In genomic region chr2:218289639-218290315, GRCh38 we compare ENCODE assay signal across 8 cellular contexts. TPM values are rescaled to one million over a fixed set of nuclear protein-coding genes. Genes with fewer than 3 reads are reported as not detected.
DNase-seq lines count a peak whose midpoint lies in the region; ATAC-seq and TF ChIP-seq lines count a peak whose summit lies in the region.

No MANE protein-coding gene starts in this region.

- no peak for DNase-seq in CD8-positive, alpha-beta memory T cell
- DNase-seq in T-helper 17 cell (no peak), fibroblast of gingiva (ENCODE audit: low read depth) (peak; percentile 62), progenitor cell of endocrine pancreas (ENCODE audit: low spot score, unreplicated experiment) (no peak), NCI-H345 treated with DMSO at 0.1 percent for 48 hours (lab: John Stamatoyannopoulos, UW; ENCODE audit: unreplicated experiment) (no peak)
- no peak for DNase-seq in stimulated activated CD4-positive, alpha-beta T cell treated with anti-CD3 and anti-CD28 coated beads, Interleukin-2, amount 100 ng/mL, for 24 hours
- DNase-seq in stimulated activated naive CD4-positive, alpha-beta T cell (lab: John Stamatoyannopoulos, UW): no peak

- POLR2A ChIA-PET in CD8-positive, alpha-beta memory T cell (lab: Charles Lee): interaction anchor here (2.0 to 4.3 kb wide), 3 partner anchors 18 to 19 kb away, joined by 5 to 41 read pairs (median 10); partner anchors contain the start of genes AAMP and PNKD

- H3K27me3 ChIP-seq in CD8-positive, alpha-beta memory T cell (ENCODE audit: insufficient read depth, low read length, poor library complexity, severe bottlenecking): no peaks in the 10 kb centered on the region

- H3K9me3 ChIP-seq in CD8-positive, alpha-beta memory T cell (ENCODE audit: low read length): no peaks in the 10 kb centered on the region
- H3K9me3 ChIP-seq in T-helper 17 cell (ENCODE audit: control insufficient read depth, low read length, poor library complexity, severe bottlenecking): no peaks in the 10 kb centered on the region

- no peaks in the 10 kb centered on the region for H3K36me3 ChIP-seq in CD8-positive, alpha-beta memory T cell (ENCODE audit: insufficient read depth, low read length)

- H3K4me1 ChIP-seq in CD8-positive, alpha-beta memory T cell (ENCODE audit: insufficient read depth, low read length): peaks cover 82% of the 10 kb centered on the region

- ATAC-seq in T-helper 17 cell (no peak), GM19463 (IDR thresholded peaks at IDR 0.05; ENCODE audit: unreplicated experiment) (no peak)

- peaks cover 0 to 22% (median 0%) of the 10 kb centered on the region in 3 donors for H3K36me3 Mint-ChIP-seq in CD8-positive, alpha-beta memory T cell
- H3K36me3 Mint-ChIP-seq in T-helper 17 cell (ENCODE audit: low read depth) (no peaks in the 10 kb centered on the region), progenitor cell of endocrine pancreas (ENCODE audit: insufficient read depth) (no peaks in the 10 kb centered on the region)

- peak overlapping the region; percentile 88 to 94 (median 92) for H3K4me3 Mint-ChIP-seq in CD8-positive, alpha-beta memory T cell
- H3K4me3 Mint-ChIP-seq in T-helper 17 cell: peak overlapping the region; percentile 95
- peak overlapping the region; percentile 80 for H3K4me3 Mint-ChIP-seq in progenitor cell of endocrine pancreas (ENCODE audit: low read depth)

- H3K4me3 ChIP-seq in CD8-positive, alpha-beta memory T cell (ENCODE audit: low read length): peak overlapping the region; percentile 83

- CTCF ChIA-PET in CD8-positive, alpha-beta memory T cell (lab: Charles Lee): interaction anchor here (2.0 to 8.3 kb wide), 8 partner anchors 11 to 176 kb away, joined by 5 to 144 read pairs (median 18); partner anchors contain the start of genes AAMP, ARPC2, CATIP and CTDSP1

- H3K9me3 Mint-ChIP-seq in CD8-positive, alpha-beta memory T cell: no peaks in the 10 kb centered on the region
- no peaks in the 10 kb centered on the region for H3K9me3 Mint-ChIP-seq in progenitor cell of endocrine pancreas (ENCODE audit: low read depth)

- H3K27ac ChIP-seq in CD8-positive, alpha-beta memory T cell (ENCODE audit: low read depth, low read length): peak overlapping the region; percentile 84

- H3K27me3 Mint-ChIP-seq in CD8-positive, alpha-beta memory T cell: no peaks in the 10 kb centered on the region
- H3K27me3 Mint-ChIP-seq in T-helper 17 cell (no peaks in the 10 kb centered on the region), progenitor cell of endocrine pancreas (no peaks in the 10 kb centered on the region)

- H3K4me1 Mint-ChIP-seq in CD8-positive, alpha-beta memory T cell: peaks cover 71 to 88% (median 77%) of the 10 kb centered on the region in 3 donors
- H3K4me1 Mint-ChIP-seq in T-helper 17 cell (peaks cover 64% of the 10 kb centered on the region), progenitor cell of endocrine pancreas (ENCODE audit: low read depth) (peaks cover 76% of the 10 kb centered on the region)

- TF ChIP-seq CTCF in progenitor cell of endocrine pancreas (IDR thresholded peaks at IDR 0.05; ENCODE audit: unreplicated experiment): no peak

- H3K27ac Mint-ChIP-seq in CD8-positive, alpha-beta memory T cell: peak overlapping the region; percentile 89 to 99 (median 98)
- H3K27ac Mint-ChIP-seq in T-helper 17 cell (peak overlapping the region; percentile 99), progenitor cell of endocrine pancreas (peak overlapping the region; percentile 89)

RNA-seq across cellular contexts. Expression of gene TMBIM1, which starts 2.5 kb away (rescaled TPM):
- 10 to 100 TPM; 82.3 to 92.3 TPM for total RNA-seq in CD8-positive, alpha-beta memory T cell
- polyA plus RNA-seq in CD8-positive, alpha-beta memory T cell: 149 TPM
- 100 to 1,000 TPM in 1 of 2 donors, 10 to 100 TPM in 1; 97.4 to 121 TPM for total RNA-seq in T-helper 17 cell
- 131 and 137 TPM in 2 replicates for total RNA-seq in progenitor cell of endocrine pancreas

RNA-seq across cellular contexts. Expression of gene PNKD, which starts 19.5 kb away (rescaled TPM):
- 10 to 100 TPM; 26.8 to 31.6 TPM for total RNA-seq in CD8-positive, alpha-beta memory T cell
- 111 TPM for polyA plus RNA-seq in CD8-positive, alpha-beta memory T cell
- total RNA-seq in T-helper 17 cell: 10 to 100 TPM; 21.1 to 31.2 TPM
- 54.3 and 54.5 TPM in 2 replicates for total RNA-seq in progenitor cell of endocrine pancreas

RNA-seq across cellular contexts. Expression of gene AAMP, which starts 19.8 kb away (rescaled TPM):
- 10 to 100 TPM; 94.8 to 95.2 TPM for total RNA-seq in CD8-positive, alpha-beta memory T cell
- 86.1 TPM for polyA plus RNA-seq in CD8-positive, alpha-beta memory T cell
- total RNA-seq in T-helper 17 cell: 10 to 100 TPM; 46.8 to 47.0 TPM
- total RNA-seq in progenitor cell of endocrine pancreas: 79.2 and 85.2 TPM in 2 replicates

RNA-seq across cellular contexts. Expression of gene GPBAR1, which starts 29.0 kb away (rescaled TPM):
- total RNA-seq in CD8-positive, alpha-beta memory T cell: under 1 TPM; 0.51 to 0.72 TPM
- polyA plus RNA-seq in CD8-positive, alpha-beta memory T cell: not detected
- total RNA-seq in T-helper 17 cell (1 to 10 TPM; 1.5 to 2.7 TPM), progenitor cell of endocrine pancreas (9.1 and 9.7 TPM in 2 replicates)
